ENCODE assay signal across 17 cellular contexts in genomic region chr5:72654231-72654630, GRCh38.
DNase-seq lines count a peak whose midpoint lies in the region; ATAC-seq lines count a peak whose summit lies in the region.
"Had no signal": no experiment of that assay in that cellular context is flagged by ENCODE, and none has a peak within 500 bp of the region (broad histone marks: within the 10 kb centered on the region; RNA-seq: fewer than 3 reads in every experiment).

No MANE protein-coding gene starts in this region.

- H2BK15ac ChIP-seq in neuronal stem cell (ENCODE audit: low read length) = no peak overlapping the region

- no peak overlapping the region for H3K4me3 ChIP-seq in HUES6 (ENCODE audit: low read depth, low read length)
- H3K4me3 ChIP-seq in neuronal stem cell (ENCODE audit: low read length in 2 of 2) = no peak overlapping the region
- H3K4me3 ChIP-seq: PC-9 had no signal

- H3K18ac ChIP-seq in neuronal stem cell (ENCODE audit: low read length) = no peak overlapping the region

- peak overlapping the region; percentile 50 for H2AFZ ChIP-seq in neuronal stem cell (ENCODE audit: low read length)
- H2AFZ ChIP-seq: PC-9 had no signal

- no peak overlapping the region for H3K4ac ChIP-seq in neuronal stem cell (ENCODE audit: low read length)

- H2BK5ac ChIP-seq in neuronal stem cell (ENCODE audit: low read length) = peak overlapping the region; percentile 7

- no peak overlapping the region for H2AK5ac ChIP-seq in neuronal stem cell (ENCODE audit: low read depth, low read length)

- DNase-seq in NCI-H69 (lab: John Stamatoyannopoulos, UW) = peak; percentile 30
- DNase-seq in cerebellum (ENCODE audit: low spot score) = peak; percentile 58
- no peak for DNase-seq in neuronal stem cell (ENCODE audit: low spot score)
- DNase-seq in NCI-H2227 (lab: John Stamatoyannopoulos, UW; ENCODE audit: unreplicated experiment) = no peak
- no peak for DNase-seq in GF-D8 (lab: John Stamatoyannopoulos, UW)
- DNase-seq: BE2C; CD4-positive, alpha-beta memory T cell; H9; MV-4-11; NCI-H1417 treated with DMSO at 0.1 percent for 48 hours; NCI-H2107; NCI-H510A; T-helper 2 cell had no signal

- H2BK120ac ChIP-seq in neuronal stem cell (ENCODE audit: low read depth, low read length) = no peak overlapping the region

- H3K79me1 ChIP-seq in neuronal stem cell (ENCODE audit: low read depth, low read length) = no peaks in the 10 kb centered on the region

- no CpG with 5 or more reads among the region's 2 CpGs for WGBS in neuronal stem cell (ENCODE audit: extremely low coverage in 2 of 2, insufficient read length in 2 of 2, insufficient replicate concordance in 1 of 2), 2 donors

- no peak overlapping the region for H4K91ac ChIP-seq in neuronal stem cell (ENCODE audit: low read depth, low read length, poor library complexity)

- H3K27me3 ChIP-seq in HUES6 (ENCODE audit: control insufficient read depth, insufficient read depth, low read length) (no peaks in the 10 kb centered on the region), neuronal stem cell (ENCODE audit: control insufficient read depth in 3 of 3, insufficient read depth in 3 of 3, low read depth in 1 of 3, low read length in 3 of 3) (no peaks in the 10 kb centered on the region)
- H3K27me3 ChIP-seq: BE2C had no signal

- H4K8ac ChIP-seq in neuronal stem cell (ENCODE audit: low read depth, low read length) = no peak overlapping the region

- H2BK12ac ChIP-seq in neuronal stem cell (ENCODE audit: low read length) = no peak overlapping the region

- no peak overlapping the region for H3K4me2 ChIP-seq in neuronal stem cell (ENCODE audit: insufficient read depth, low read length, poor library complexity, severe bottlenecking)
- H3K4me2 ChIP-seq: PC-9 had no signal

- H3K27ac ChIP-seq in HUES6 (ENCODE audit: low read depth, low read length) (no peak overlapping the region), neuronal stem cell (replicated peaks; ENCODE audit: low read length) (no peak overlapping the region)
- H3K27ac ChIP-seq: PC-9 had no signal

- H3K23ac ChIP-seq in neuronal stem cell (ENCODE audit: low read depth, low read length, poor library complexity) = no peak overlapping the region

- H3K14ac ChIP-seq in neuronal stem cell (ENCODE audit: low read length) = no peak overlapping the region

- peaks cover 22% of the 10 kb centered on the region; the same call in 1 of the 2 replicates for H3K4me1 ChIP-seq in HUES6 (ENCODE audit: control insufficient read depth, insufficient read depth, low read length)
- H3K4me1 ChIP-seq in neuronal stem cell (ENCODE audit: control insufficient read depth in 2 of 2, insufficient read depth in 1 of 2, low read depth in 1 of 2, low read length in 2 of 2) = peaks cover 9 to 16% of the 10 kb centered on the region in 2 donors
- H3K4me1 ChIP-seq: BE2C had no signal

- H3K36me3 ChIP-seq in HUES6 (ENCODE audit: control insufficient read depth, insufficient read depth, low read length) = no peaks in the 10 kb centered on the region
- no peaks in the 10 kb centered on the region for H3K36me3 ChIP-seq in neuronal stem cell (replicated peaks in 1 of 2; ENCODE audit: control insufficient read depth in 2 of 2, insufficient read depth in 2 of 2, low read length in 2 of 2)
- H3K36me3 ChIP-seq: BE2C had no signal

- H3K9me3 ChIP-seq in HUES6 (ENCODE audit: control insufficient read depth, insufficient read depth, low read depth, low read length) = no peaks in the 10 kb centered on the region
- H3K9me3 ChIP-seq in neuronal stem cell (replicated peaks in 1 of 2; ENCODE audit: control insufficient read depth in 2 of 2, insufficient read depth in 1 of 2, low read depth in 1 of 2, low read length in 2 of 2) = no peaks in the 10 kb centered on the region
- H3K9me3 ChIP-seq: BE2C had no signal

- H3K9ac ChIP-seq in HUES6 (ENCODE audit: low read length) (peak overlapping the region; percentile 5), neuronal stem cell (ENCODE audit: low read depth, low read length, poor library complexity) (no peak overlapping the region)

- ATAC-seq in GM18909 (IDR thresholded peaks at IDR 0.05; ENCODE audit: poor library complexity, unreplicated experiment) = no peak
- ATAC-seq in HG03139 (IDR thresholded peaks at IDR 0.05; ENCODE audit: unreplicated experiment) = no peak

Comparison
In these comparisons a context has a peak if more than half of its experiments do, and no peak if none do; other contexts are left out.
1. DNase-seq: peak in NCI-H69 (single experiment) and cerebellum (single experiment); none in neuronal stem cell (single experiment), NCI-H2227 (single experiment) and GF-D8 (single experiment).